In genomic region chr10:130045091-130045652, GRCh38 we compare ENCODE assay signal across 12 cellular contexts.
DNase-seq lines count a peak whose midpoint lies in the region; ATAC-seq and TF ChIP-seq lines count a peak whose summit lies in the region.
"Had no signal": no experiment of that assay in that cellular context is flagged by ENCODE, and none has a peak within 500 bp of the region (broad histone marks: within the 10 kb centered on the region; RNA-seq: fewer than 3 reads in every experiment).

No MANE protein-coding gene starts in this region.

- H3K9me2 ChIP-seq in PC-3 (replicated peaks; ENCODE audit: low read length) (no peaks in the 10 kb centered on the region), hepatocyte (replicated peaks; ENCODE audit: insufficient read depth) (no peaks in the 10 kb centered on the region)

- H3K9me3 ChIP-seq in PC-3 (ENCODE audit: low read length) (no peaks in the 10 kb centered on the region), iPS DF 6.9 (ENCODE audit: control insufficient read depth, insufficient read depth, low read length) (no peaks in the 10 kb centered on the region), hepatocyte (ENCODE audit: low read depth) (no peaks in the 10 kb centered on the region)
- H3K9me3 ChIP-seq: mucosa of descending colon had no signal

- no CpG with 5 or more reads among the region's 30 CpGs for WGBS in iPS DF 6.9 (ENCODE audit: insufficient coverage, insufficient read length)
- 69% methylated on average over 22 of the region's 30 CpGs for WGBS in hepatocyte (ENCODE audit: low lambda C conversion rate, missing lambda C conversion rate)

- H3F3A ChIP-seq in PC-3 (ENCODE audit: low read length, unreplicated experiment) = no peaks in the 10 kb centered on the region

- H2AFZ ChIP-seq in PC-3 (ENCODE audit: low read length) = no peak overlapping the region
- no peak overlapping the region for H2AFZ ChIP-seq in hepatocyte

- ATAC-seq in PC-3 (no peak; the same call in 1 of the 2 replicates), HG03039 (IDR thresholded peaks at IDR 0.05; ENCODE audit: unreplicated experiment) (no peak), HG03135 (IDR thresholded peaks at IDR 0.05; ENCODE audit: unreplicated experiment) (no peak)
- ATAC-seq: mucosa of descending colon had no signal

- CTCF ChIA-PET in PC-3 (lab: Charles Lee) = no interaction called here

- H3K79me2 ChIP-seq in PC-3 (ENCODE audit: low read length) (no peaks in the 10 kb centered on the region), hepatocyte (no peaks in the 10 kb centered on the region)

- in situ Hi-C loops in G401 (cut with HindIII; ENCODE audit: low sequenced_read_pairs) = no loop called here

- peak; percentile 59 for TF ChIP-seq CTCF in AG09309 (IDR thresholded peaks at IDR 0.05; ENCODE audit: control insufficient read depth, insufficient read depth, low read depth, low read length, missing control alignments)
- TF ChIP-seq CTCF in PC-3 (conservative IDR thresholded peaks at IDR 0.05; ENCODE audit: low read depth, low read length) = peak; percentile 60
- TF ChIP-seq CTCF in hepatocyte (IDR thresholded peaks at IDR 0.05; ENCODE audit: poor library complexity) = no peak

- DNase-seq in AG09309 (ENCODE audit: low read depth) (no peak), G401 (ENCODE audit: low spot score) (peak; percentile 8), PC-3 (peak; percentile 19), iPS DF 6.9 (ENCODE audit: low read depth, low spot score) (peak; percentile 37), NOMO-1 treated with DMSO at 0.1 percent for 48 hours (lab: John Stamatoyannopoulos, UW; ENCODE audit: unreplicated experiment) (no peak), hepatocyte (ENCODE audit: low spot score) (no peak)
- DNase-seq: activated effector memory CD4-positive, alpha-beta T cell treated with anti-CD3 and anti-CD28 coated beads, Interleukin-2, amount 50 U/mL, for 16 hours; NCI-H1436; OCI-M1 had no signal

- no peak overlapping the region for H3K4me2 ChIP-seq in PC-3 (ENCODE audit: low read length)
- no peak overlapping the region for H3K4me2 ChIP-seq in hepatocyte

- H3K27ac ChIP-seq in PC-3 (ENCODE audit: low read length) (no peak overlapping the region), iPS DF 6.9 (ENCODE audit: low read length) (no peak overlapping the region), hepatocyte (no peak overlapping the region)

- intact Hi-C loops in PC-3 (cut with micrococcal nuclease) = no loop called here

- H3K36me3 ChIP-seq in PC-3 (ENCODE audit: low read depth, low read length) (no peaks in the 10 kb centered on the region), iPS DF 6.9 (ENCODE audit: control insufficient read depth, insufficient read depth, low read length) (no peaks in the 10 kb centered on the region), hepatocyte (replicated peaks; ENCODE audit: insufficient read depth, low read depth) (no peaks in the 10 kb centered on the region)

- POLR2A ChIA-PET in PC-3 (lab: Charles Lee; ENCODE audit: unreplicated experiment) = no interaction called here

- H4K20me1 ChIP-seq in PC-3 (ENCODE audit: low read length) (no peaks in the 10 kb centered on the region), hepatocyte (ENCODE audit: insufficient read depth, poor library complexity, severe bottlenecking) (no peaks in the 10 kb centered on the region)

- no TSS peak for BruUV-seq in PC-3 (replicated peaks; lab: Mats Ljungman, UMichigan)

- H3K27me3 ChIP-seq in PC-3 (ENCODE audit: low read length) (no peaks in the 10 kb centered on the region), iPS DF 6.9 (ENCODE audit: control insufficient read depth, insufficient read depth, low read length) (no peaks in the 10 kb centered on the region), hepatocyte (peaks cover 18% of the 10 kb centered on the region)

- H3K4me3 ChIP-seq in AG09309 (ENCODE audit: control insufficient read depth, low read depth, low read length) = no peak overlapping the region
- H3K4me3 ChIP-seq in PC-3 (ENCODE audit: low read length) = no peak overlapping the region
- H3K4me3 ChIP-seq in iPS DF 6.9 (ENCODE audit: low read length) = no peak overlapping the region
- H3K4me3 ChIP-seq in hepatocyte = no peak overlapping the region
- H3K4me3 ChIP-seq: mucosa of descending colon had no signal

- no peak overlapping the region for H3K9ac ChIP-seq in PC-3 (ENCODE audit: low read length)

- H3K4me1 ChIP-seq in PC-3 (ENCODE audit: insufficient read depth, low read length) (no peaks in the 10 kb centered on the region), iPS DF 6.9 (ENCODE audit: control insufficient read depth, insufficient read depth, low read length) (0 out of 2 replicates have a peak, but pooled peaks cover 1% of the 10 kb centered on the region), hepatocyte (ENCODE audit: insufficient read depth) (no peaks in the 10 kb centered on the region)

Comparison
In these comparisons a context has a peak if more than half of its experiments do, and no peak if none do; other contexts are left out.
1. DNase-seq: peak in G401 (single experiment), PC-3 (single experiment) and iPS DF 6.9 (single experiment); none in AG09309 (single experiment), NOMO-1 treated with DMSO at 0.1 percent for 48 hours (single experiment) and hepatocyte (single experiment).